Comparison of ENCODE assay signal across 8 cellular contexts in the genomic region with DNA sequence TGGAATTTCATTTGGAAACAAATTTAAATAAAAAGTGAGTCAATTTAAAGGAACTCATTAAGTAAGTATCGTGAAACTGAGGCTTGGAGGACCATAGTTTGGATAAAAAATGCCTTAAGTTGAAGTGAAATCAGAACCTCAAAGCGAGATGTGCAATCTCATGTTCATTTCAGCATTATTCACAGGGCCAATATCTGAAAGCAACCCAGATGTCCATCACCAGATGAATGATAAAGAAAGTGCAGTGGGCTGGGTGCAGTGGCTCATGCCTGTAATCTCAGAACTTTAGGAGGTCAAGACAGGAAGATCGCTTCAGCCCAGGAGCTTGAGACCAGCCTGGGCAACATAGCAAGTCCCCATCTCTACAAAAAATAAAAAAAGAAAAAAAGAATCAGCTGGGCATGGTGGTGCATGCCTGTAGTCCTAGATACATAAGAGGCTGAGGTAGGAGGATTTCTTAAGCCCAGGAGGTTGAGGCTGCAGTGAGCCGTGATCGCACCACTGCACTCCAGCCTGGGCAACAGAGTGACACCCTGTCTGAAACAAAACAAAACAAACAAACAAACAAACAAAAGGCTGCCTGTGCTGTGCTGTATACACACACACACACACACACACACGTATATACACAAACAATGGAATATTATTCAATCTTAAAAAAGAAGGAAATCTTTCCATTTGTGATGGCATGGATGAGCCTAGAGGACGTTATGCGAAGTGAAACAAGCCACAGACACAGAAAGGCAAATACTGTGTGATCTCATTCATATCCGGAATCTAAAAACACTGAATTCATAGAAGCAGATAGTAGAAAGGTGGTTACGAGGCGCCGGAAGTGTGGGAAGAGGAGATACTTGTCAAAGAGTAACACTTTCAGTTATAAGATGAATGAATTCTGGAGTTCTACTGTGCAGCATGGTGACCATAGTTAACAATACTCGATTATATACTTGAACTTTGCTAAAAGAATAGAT. TPM values are rescaled to one million over a fixed set of nuclear protein-coding genes. Genes with fewer than 3 reads are reported as not detected.
DNase-seq lines count a peak whose midpoint lies in the region; ATAC-seq and TF ChIP-seq lines count a peak whose summit lies in the region.

No MANE protein-coding gene starts in this region.

- peak overlapping the region; percentile 73 for H3K27ac Mint-ChIP-seq in CD8-positive, alpha-beta T cell
- H3K27ac Mint-ChIP-seq in activated naive CD8-positive, alpha-beta T cell, result no peak overlapping the region

- peak overlapping the region; percentile 26 for H3K4me3 Mint-ChIP-seq in CD8-positive, alpha-beta T cell
- peak overlapping the region; percentile 14 for H3K4me3 Mint-ChIP-seq in activated naive CD8-positive, alpha-beta T cell

- ATAC-seq in CD8-positive, alpha-beta T cell, result peak; percentile 69
- peak; percentile 91 for ATAC-seq in GM21723 (IDR thresholded peaks at IDR 0.05; ENCODE audit: unreplicated experiment)

- no peak overlapping the region for H3K4me3 ChIP-seq in CD8-positive, alpha-beta T cell (ENCODE audit: low read depth, low read length)
- H3K4me3 ChIP-seq in spleen, result no peak overlapping the region

- H3K4me1 Mint-ChIP-seq in CD8-positive, alpha-beta T cell (ENCODE audit: low read depth), result peaks cover 46% of the 10 kb centered on the region
- peaks cover 43% of the 10 kb centered on the region for H3K4me1 Mint-ChIP-seq in activated naive CD8-positive, alpha-beta T cell (ENCODE audit: low read depth)

- peak in 4 of 7 experiments; percentile 21 to 67 (median 36) for DNase-seq in CD8-positive, alpha-beta T cell
- peak; percentile 40 for DNase-seq in SK-MEL-5 (ENCODE audit: low read depth, low spot score)
- DNase-seq in HuH-7 (ENCODE audit: low spot score), result no peak
- DNase-seq in SIG-M5 treated with dmso at 0.1 percent for 504 hours (lab: John Stamatoyannopoulos, UW; ENCODE audit: unreplicated experiment), result no peak
- no peak for DNase-seq in islet precursor cell
- DNase-seq in spleen, result no peak

- CTCF ChIA-PET in CD8-positive, alpha-beta T cell (lab: Charles Lee), result interaction anchor here (0.5 to 1.0 kb wide), 2 partner anchors 11 to 236 kb away, joined by 3 read pairs; no protein-coding TSS in a partner anchor

- no peak for TF ChIP-seq POLR2A in spleen (IDR thresholded peaks at IDR 0.05)

- H3K36me3 ChIP-seq in CD8-positive, alpha-beta T cell (ENCODE audit: insufficient read depth, low read length), result no peaks in the 10 kb centered on the region
- no peaks in the 10 kb centered on the region for H3K36me3 ChIP-seq in spleen

- no peaks in the 10 kb centered on the region for H3K27me3 Mint-ChIP-seq in CD8-positive, alpha-beta T cell (ENCODE audit: low read depth)
- H3K27me3 Mint-ChIP-seq in activated naive CD8-positive, alpha-beta T cell, result no peaks in the 10 kb centered on the region

- in situ Hi-C loops in SK-MEL-5 (cut with HindIII; ENCODE audit: low pct_unique_long_range_greater_than_20kb, low sequenced_read_pairs), result no loop called here

- H3K36me3 Mint-ChIP-seq in CD8-positive, alpha-beta T cell, result no peaks in the 10 kb centered on the region
- H3K36me3 Mint-ChIP-seq in activated naive CD8-positive, alpha-beta T cell, result no peaks in the 10 kb centered on the region

- WGBS in spleen, 5 donors, result 72 to 88% (median 87%) methylated on average over 13 of the region's 13 CpGs

- no peak overlapping the region for H3K27ac ChIP-seq in CD8-positive, alpha-beta T cell (ENCODE audit: low read depth, low read length)
- H3K27ac ChIP-seq in spleen, result no peak overlapping the region

- intact Hi-C loops in CD8-positive, alpha-beta T cell (cut with DNase I, micrococcal nuclease), result loop anchor here in 1 of 2 experiments (2.0 kb wide), 1 partner anchor 69 kb away; no protein-coding TSS in a partner anchor
- intact Hi-C loops in spleen (cut with DNase I; ENCODE audit: low total_unique reads), result no loop called here

- H3K4me1 ChIP-seq in CD8-positive, alpha-beta T cell (ENCODE audit: insufficient read depth, low read length), result peaks cover 15% of the 10 kb centered on the region
- H3K4me1 ChIP-seq in spleen, result peaks cover 0 to 12% (median 0%) of the 10 kb centered on the region in 6 donors

- H3K9me3 Mint-ChIP-seq in CD8-positive, alpha-beta T cell, result no peaks in the 10 kb centered on the region
- H3K9me3 Mint-ChIP-seq in activated naive CD8-positive, alpha-beta T cell (ENCODE audit: low read depth), result no peaks in the 10 kb centered on the region

- H3K27me3 ChIP-seq in CD8-positive, alpha-beta T cell (ENCODE audit: insufficient read depth, low read length), result no peaks in the 10 kb centered on the region
- no peaks in the 10 kb centered on the region for H3K27me3 ChIP-seq in spleen (replicated peaks in 1 of 7)

- POLR2A ChIA-PET in CD8-positive, alpha-beta T cell (lab: Charles Lee), result interaction anchor here (1.1 kb wide), 1 partner anchor 11 kb away, joined by 3 read pairs; no protein-coding TSS in a partner anchor

- no peak for TF ChIP-seq CTCF in CD8-positive, alpha-beta T cell (IDR thresholded peaks at IDR 0.05)
- TF ChIP-seq CTCF in spleen (IDR thresholded peaks at IDR 0.05 in 8 of 11, conservative IDR thresholded peaks at IDR 0.05 in 3 of 11), result no peak

- no peaks in the 10 kb centered on the region for H3K9me3 ChIP-seq in CD8-positive, alpha-beta T cell (ENCODE audit: low read length)
- no peaks in the 10 kb centered on the region for H3K9me3 ChIP-seq in spleen

RNA-seq across cellular contexts. Expression of a gene that starts 14.5 kb away (rescaled TPM):
- 1 to 10 TPM; 6.3 to 6.4 TPM for total RNA-seq in CD8-positive, alpha-beta T cell
- 0.32 and 0.35 TPM in 2 replicates for total RNA-seq in SK-MEL-5 (2014; rRNA removed; shearing (Covaris generic))
- polyA plus RNA-seq in SK-MEL-5 (2015; cell fraction: cytosol; rRNA removed), result 0.77 and 1.1 TPM in 2 replicates
- polyA plus RNA-seq in SK-MEL-5 (2015; cell fraction: nucleus; rRNA removed), result 0.30 and 0.41 TPM in 2 replicates
- total RNA-seq in spleen, result 1 to 10 TPM; 3.1 to 7.6 (median 5.3) TPM
- 1 to 10 TPM; 1.3 to 2.5 (median 1.5) TPM for polyA plus RNA-seq in spleen

Comparison
In these comparisons a context has a peak if more than half of its experiments do, and no peak if none do; other contexts are left out.
1. DNase-seq: peak in CD8-positive, alpha-beta T cell (4 of 7) and SK-MEL-5 (single experiment); none in HuH-7 (single experiment), SIG-M5 treated with dmso at 0.1 percent for 504 hours (single experiment), islet precursor cell (single experiment) and spleen (single experiment).